ENCODE assay signal across 9 cellular contexts in the genomic region with DNA sequence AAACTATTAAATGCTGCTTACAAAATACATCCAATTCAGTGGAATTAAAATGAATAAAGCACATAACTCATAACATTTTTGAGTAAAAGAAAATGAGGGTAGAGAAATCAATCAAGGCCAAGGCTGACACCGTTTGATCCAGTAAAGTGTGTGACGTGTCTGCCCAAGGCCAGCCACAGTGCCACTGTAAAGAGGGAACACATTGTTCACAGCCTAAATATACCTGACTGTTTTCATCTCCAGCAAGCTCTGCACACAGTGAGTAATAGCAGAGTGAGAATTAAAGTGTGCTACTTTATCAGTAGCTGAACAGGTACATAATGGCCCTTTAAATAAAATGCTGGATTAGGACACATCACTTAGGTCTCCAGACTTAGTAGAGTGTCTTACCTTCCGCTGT.
"Had no signal": no experiment of that assay in that cellular context is flagged by ENCODE, and none has a peak within 500 bp of the region (broad histone marks: within the 10 kb centered on the region; RNA-seq: fewer than 3 reads in every experiment).

No MANE protein-coding gene starts in this region.

- H3K4me3 ChIP-seq: GM23248, GM23338, HAP-1 had no signal

- H3K36me3 ChIP-seq: HAP-1 had no signal

- H3K27ac ChIP-seq: GM23248 had no signal

- H3K4me1 ChIP-seq: HAP-1 had no signal

- H3K27ac Mint-ChIP-seq: GM23338, H9, HFFc6 had no signal

- ATAC-seq: GM23338, HCT116 had no signal

- H3K9me3 ChIP-seq: HAP-1 had no signal

- H3K4me3 Mint-ChIP-seq: GM23338, H9, HFFc6 had no signal

- DNase-seq: GM23248, GOT3, H7, H9, HCEC 1CT, HFFc6 had no signal

- H3K4me1 Mint-ChIP-seq: GM23338, H9 had no signal
